In the genomic region with DNA sequence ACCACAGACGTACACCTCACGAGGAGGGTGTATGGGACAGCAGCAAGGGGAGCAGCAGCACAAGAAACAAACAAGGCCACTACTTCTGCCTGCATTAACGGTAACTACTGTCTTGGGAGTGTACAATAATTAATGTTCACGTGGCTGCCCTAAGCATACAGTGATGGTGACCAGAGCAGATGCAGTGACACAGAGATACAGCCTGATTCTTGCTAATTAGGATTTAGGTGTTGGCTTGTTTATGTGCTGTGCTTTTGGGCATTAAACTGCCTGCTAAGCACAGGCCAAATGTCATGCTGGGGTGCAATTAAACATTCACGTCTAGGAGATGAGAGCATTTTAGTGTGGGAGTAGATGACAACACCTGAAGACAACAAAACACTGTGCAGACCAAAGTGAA, we compare ENCODE assay signal across 1 cellular context.
TF ChIP-seq lines count a peak whose summit lies in the region.

No MANE protein-coding gene starts in this region.

TF ChIP-seq in SK-N-SH, 30 proteins besides CTCF, POLR2A, EP300 and RAD21 (continued from another document):
- TF ChIP-seq, protein P1, sequence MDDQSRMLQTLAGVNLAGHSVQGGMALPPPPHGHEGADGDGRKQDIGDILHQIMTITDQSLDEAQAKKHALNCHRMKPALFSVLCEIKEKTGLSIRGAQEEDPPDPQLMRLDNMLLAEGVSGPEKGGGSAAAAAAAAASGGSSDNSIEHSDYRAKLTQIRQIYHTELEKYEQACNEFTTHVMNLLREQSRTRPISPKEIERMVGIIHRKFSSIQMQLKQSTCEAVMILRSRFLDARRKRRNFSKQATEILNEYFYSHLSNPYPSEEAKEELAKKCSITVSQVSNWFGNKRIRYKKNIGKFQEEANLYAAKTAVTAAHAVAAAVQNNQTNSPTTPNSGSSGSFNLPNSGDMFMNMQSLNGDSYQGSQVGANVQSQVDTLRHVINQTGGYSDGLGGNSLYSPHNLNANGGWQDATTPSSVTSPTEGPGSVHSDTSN (IDR thresholded peaks at IDR 0.05) = no peak
- TF ChIP-seq EZH2phosphoT487 (IDR thresholded peaks at IDR 0.05; ENCODE audit: borderline replicate concordance, low read depth) (no peak), MEF2A (IDR thresholded peaks at IDR 0.05; ENCODE audit: borderline replicate concordance, low read depth) (no peak), YY1 (IDR thresholded peaks at IDR 0.05; ENCODE audit: low read depth) (no peak)
- TF ChIP-seq, protein P2, sequence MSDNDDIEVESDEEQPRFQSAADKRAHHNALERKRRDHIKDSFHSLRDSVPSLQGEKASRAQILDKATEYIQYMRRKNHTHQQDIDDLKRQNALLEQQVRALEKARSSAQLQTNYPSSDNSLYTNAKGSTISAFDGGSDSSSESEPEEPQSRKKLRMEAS (IDR thresholded peaks at IDR 0.05; ENCODE audit: low read depth) = no peak
- TF ChIP-seq, protein P3, sequence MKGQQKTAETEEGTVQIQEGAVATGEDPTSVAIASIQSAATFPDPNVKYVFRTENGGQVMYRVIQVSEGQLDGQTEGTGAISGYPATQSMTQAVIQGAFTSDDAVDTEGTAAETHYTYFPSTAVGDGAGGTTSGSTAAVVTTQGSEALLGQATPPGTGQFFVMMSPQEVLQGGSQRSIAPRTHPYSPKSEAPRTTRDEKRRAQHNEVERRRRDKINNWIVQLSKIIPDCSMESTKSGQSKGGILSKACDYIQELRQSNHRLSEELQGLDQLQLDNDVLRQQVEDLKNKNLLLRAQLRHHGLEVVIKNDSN (IDR thresholded peaks at IDR 0.05; ENCODE audit: borderline replicate concordance, low read depth) = no peak
TF ChIP-seq in SK-N-SH: peak in this region for 0.
